Comparison of ENCODE assay signal across 19 cellular contexts in genomic region chr3:125440559-125440955, GRCh38.
DNase-seq lines count a peak whose midpoint lies in the region; ATAC-seq, FAIRE-seq and TF ChIP-seq lines count a peak whose summit lies in the region.
"Had no signal": no experiment of that assay in that cellular context is flagged by ENCODE, and none has a peak within 500 bp of the region (broad histone marks: within the 10 kb centered on the region; RNA-seq: fewer than 3 reads in every experiment).

No MANE protein-coding gene starts in this region.

- no peak overlapping the region for H3K4me3 ChIP-seq in Panc1 (ENCODE audit: low read depth in 2 of 2, low read length in 2 of 2)
- no peak overlapping the region for H3K4me3 ChIP-seq in hepatocyte
- no peak overlapping the region for H3K4me3 ChIP-seq in small intestine (ENCODE audit: low read depth in 1 of 2, low read length in 2 of 2)
- H3K4me3 ChIP-seq in lower leg skin (ENCODE audit: low read depth, poor library complexity, severe bottlenecking) = no peak overlapping the region
- H3K4me3 ChIP-seq: heart right ventricle, MG63, SJSA1, thoracic aorta had no signal

- H3K9me3 Mint-ChIP-seq in activated naive CD8-positive, alpha-beta T cell treated with anti-CD3 and anti-CD28 coated beads, Interleukin-2, amount 10 ng/mL, durations not matched to agents 7 days and 5 days = no peaks in the 10 kb centered on the region
- H3K9me3 Mint-ChIP-seq in activated naive CD8-positive, alpha-beta T cell treated with anti-CD3 and anti-CD28 coated beads for 36 hours = no peaks in the 10 kb centered on the region
- H3K9me3 Mint-ChIP-seq: activated CD4-positive, alpha-beta memory T cell treated with anti-CD3 and anti-CD28 coated beads, Interleukin-2, amount 10 ng/mL, durations not matched to agents 7 days and 5 days had no signal

- peaks cover 3% of the 10 kb centered on the region; the same call in 1 of the 2 replicates for H3K4me1 ChIP-seq in Panc1 (ENCODE audit: control insufficient read depth, insufficient read depth, low read length)
- peaks cover 14% of the 10 kb centered on the region for H3K4me1 ChIP-seq in hepatocyte (ENCODE audit: insufficient read depth)
- H3K4me1 ChIP-seq in small intestine (ENCODE audit: control insufficient read depth in 2 of 2, insufficient read depth in 1 of 2, low read depth in 1 of 2, low read length in 1 of 2) = peaks cover 2 to 10% of the 10 kb centered on the region in 2 donors

- in situ Hi-C loops in Panc1 (cut with HindIII; ENCODE audit: low pct_unique_long_range_greater_than_20kb, low sequenced_read_pairs) = no loop called here

- no peaks in the 10 kb centered on the region for H3K4me1 Mint-ChIP-seq in activated naive CD8-positive, alpha-beta T cell treated with anti-CD3 and anti-CD28 coated beads, Interleukin-2, amount 10 ng/mL, durations not matched to agents 7 days and 5 days
- no peaks in the 10 kb centered on the region for H3K4me1 Mint-ChIP-seq in activated naive CD8-positive, alpha-beta T cell treated with anti-CD3 and anti-CD28 coated beads for 36 hours
- H3K4me1 Mint-ChIP-seq: activated CD4-positive, alpha-beta memory T cell treated with anti-CD3 and anti-CD28 coated beads, Interleukin-2, amount 10 ng/mL, durations not matched to agents 7 days and 5 days had no signal

- H3K36me3 Mint-ChIP-seq in activated naive CD8-positive, alpha-beta T cell treated with anti-CD3 and anti-CD28 coated beads, Interleukin-2, amount 10 ng/mL, durations not matched to agents 7 days and 5 days = peaks cover 14% of the 10 kb centered on the region
- peaks cover 14% of the 10 kb centered on the region for H3K36me3 Mint-ChIP-seq in activated naive CD8-positive, alpha-beta T cell treated with anti-CD3 and anti-CD28 coated beads for 36 hours

- H3K9me3 ChIP-seq in Panc1 (ENCODE audit: control insufficient read depth, insufficient read depth, low read depth, low read length) = no peaks in the 10 kb centered on the region
- H3K9me3 ChIP-seq in hepatocyte (ENCODE audit: low read depth) = no peaks in the 10 kb centered on the region
- H3K9me3 ChIP-seq in small intestine (ENCODE audit: control insufficient read depth, low read depth) = no peaks in the 10 kb centered on the region
- H3K9me3 ChIP-seq: MG63, SJSA1 had no signal

- no peaks in the 10 kb centered on the region for H4K20me1 ChIP-seq in hepatocyte (ENCODE audit: insufficient read depth, poor library complexity, severe bottlenecking)

- no peaks in the 10 kb centered on the region for H3K79me2 ChIP-seq in hepatocyte

- H3K27ac Mint-ChIP-seq in activated naive CD8-positive, alpha-beta T cell treated with anti-CD3 and anti-CD28 coated beads, Interleukin-2, amount 10 ng/mL, durations not matched to agents 7 days and 5 days = no peak overlapping the region
- H3K27ac Mint-ChIP-seq in activated naive CD8-positive, alpha-beta T cell treated with anti-CD3 and anti-CD28 coated beads for 36 hours = no peak overlapping the region
- H3K27ac Mint-ChIP-seq: activated CD4-positive, alpha-beta memory T cell treated with anti-CD3 and anti-CD28 coated beads, Interleukin-2, amount 10 ng/mL, durations not matched to agents 7 days and 5 days had no signal

- peaks cover 4% of the 10 kb centered on the region for H3K27me3 Mint-ChIP-seq in activated naive CD8-positive, alpha-beta T cell treated with anti-CD3 and anti-CD28 coated beads, Interleukin-2, amount 10 ng/mL, durations not matched to agents 7 days and 5 days
- H3K27me3 Mint-ChIP-seq in activated naive CD8-positive, alpha-beta T cell treated with anti-CD3 and anti-CD28 coated beads for 36 hours = no peaks in the 10 kb centered on the region
- H3K27me3 Mint-ChIP-seq: activated CD4-positive, alpha-beta memory T cell treated with anti-CD3 and anti-CD28 coated beads, Interleukin-2, amount 10 ng/mL, durations not matched to agents 7 days and 5 days had no signal

- H3K27ac ChIP-seq in Panc1 (ENCODE audit: low read length) (no peak overlapping the region), hepatocyte (peak overlapping the region; percentile 82), small intestine (ENCODE audit: low read depth in 1 of 2, low read length in 1 of 2) (peak overlapping the region in 1 of 2 donors; percentile 42)
- H3K27ac ChIP-seq: heart right ventricle, SJSA1, thoracic aorta had no signal

- H3K9me2 ChIP-seq in hepatocyte (replicated peaks; ENCODE audit: insufficient read depth) = no peaks in the 10 kb centered on the region

- intact Hi-C loops in Panc1 (cut with micrococcal nuclease; ENCODE audit: unreplicated experiment) = no loop called here
- intact Hi-C loops in lower leg skin (cut with DNase I; ENCODE audit: low total_unique reads) = no loop called here

- POLR2A ChIA-PET in activated naive CD8-positive, alpha-beta T cell treated with anti-CD3 and anti-CD28 coated beads, Interleukin-2, amount 10 ng/mL, durations not matched to agents 7 days and 5 days (lab: Charles Lee) = interaction anchor here (0.6 to 1.0 kb wide), 3 partner anchors 68 to 179 kb away, joined by 3 to 4 read pairs (median 3); no protein-coding TSS in a partner anchor
- POLR2A ChIA-PET in Panc1 (lab: Charles Lee) = interaction anchor here (1.0 kb wide), 1 partner anchor 77 kb away, joined by 3 read pairs; no protein-coding TSS in a partner anchor

- WGBS in hepatocyte (ENCODE audit: low lambda C conversion rate, missing lambda C conversion rate) = 73% methylated on average over 3 of the region's 3 CpGs
- 34 to 65% (median 53%) methylated on average over 3 of the region's 3 CpGs for WGBS in small intestine, 3 donors
- WGBS in lower leg skin, 2 donors = 62 to 66% methylated on average over 2 to 3 of the region's 3 CpGs

- FAIRE-seq in small intestine (lab: Jason Lieb, UNC) = no peak
- FAIRE-seq: colon had no signal

- no peak overlapping the region for H2AFZ ChIP-seq in hepatocyte

- BruUV-seq in Panc1 (replicated peaks; lab: Mats Ljungman, UMichigan) = no TSS peak

- peak overlapping the region; percentile 53 for H3K4me2 ChIP-seq in hepatocyte

- ATAC-seq in activated naive CD8-positive, alpha-beta T cell treated with anti-CD3 and anti-CD28 coated beads, Interleukin-2, amount 10 ng/mL, durations not matched to agents 7 days and 5 days (ENCODE audit: low read depth) = peak; percentile 22
- ATAC-seq in Panc1 (peak; percentile 56; the same call in 1 of the 2 replicates), GM19351 (IDR thresholded peaks at IDR 0.05; ENCODE audit: unreplicated experiment) (no peak)
- ATAC-seq: naive thymus-derived CD4-positive, alpha-beta T cell had no signal

- H3K36me3 ChIP-seq in Panc1 (ENCODE audit: control insufficient read depth, insufficient read depth, low read length) (no peaks in the 10 kb centered on the region), hepatocyte (replicated peaks; ENCODE audit: insufficient read depth, low read depth) (no peaks in the 10 kb centered on the region), small intestine (ENCODE audit: control insufficient read depth in 2 of 2, insufficient read depth in 2 of 2, low read length in 2 of 2) (peaks cover 0 to 3% of the 10 kb centered on the region in 2 donors)
- H3K36me3 ChIP-seq: SJSA1, thoracic aorta had no signal

- CTCF ChIA-PET in Panc1 (lab: Charles Lee) = interaction anchor here (0.6 kb wide), 3 partner anchors 30 to 469 kb away, joined by 3 to 7 read pairs (median 3); no protein-coding TSS in a partner anchor

- no peak for TF ChIP-seq POLR2A in lower leg skin (IDR thresholded peaks at IDR 0.05)

- no peak for DNase-seq in activated naive CD8-positive, alpha-beta T cell treated with anti-CD3 and anti-CD28 coated beads, Interleukin-2, amount 10 ng/mL, durations not matched to agents 7 days and 5 days
- DNase-seq in activated naive CD8-positive, alpha-beta T cell treated with anti-CD3 and anti-CD28 coated beads for 36 hours = no peak
- DNase-seq in Panc1 (ENCODE audit: low read depth, low spot score) (no peak), hepatocyte (ENCODE audit: low spot score) (peak; percentile 73), small intestine (peak; percentile 92), SKM-1 (lab: John Stamatoyannopoulos, UW; ENCODE audit: unreplicated experiment) (no peak), lower leg skin (ENCODE audit: low spot score in 2 of 2) (no peak)
- DNase-seq: activated CD4-positive, alpha-beta memory T cell treated with anti-CD3 and anti-CD28 coated beads, Interleukin-2, amount 10 ng/mL, durations not matched to agents 7 days and 5 days; amniotic stem cell; COR-L47; heart right ventricle; MG63; naive thymus-derived CD4-positive, alpha-beta T cell; NCI-H1930; retina had no signal

- no peak overlapping the region for H3K4me3 Mint-ChIP-seq in activated naive CD8-positive, alpha-beta T cell treated with anti-CD3 and anti-CD28 coated beads, Interleukin-2, amount 10 ng/mL, durations not matched to agents 7 days and 5 days
- H3K4me3 Mint-ChIP-seq in activated naive CD8-positive, alpha-beta T cell treated with anti-CD3 and anti-CD28 coated beads for 36 hours = no peak overlapping the region
- H3K4me3 Mint-ChIP-seq: activated CD4-positive, alpha-beta memory T cell treated with anti-CD3 and anti-CD28 coated beads, Interleukin-2, amount 10 ng/mL, durations not matched to agents 7 days and 5 days; naive thymus-derived CD4-positive, alpha-beta T cell had no signal

- TF ChIP-seq CTCF in Panc1 (IDR thresholded peaks at IDR 0.05) = no peak
- no peak for TF ChIP-seq CTCF in hepatocyte (IDR thresholded peaks at IDR 0.05; ENCODE audit: poor library complexity)
- no peak for TF ChIP-seq CTCF in lower leg skin (IDR thresholded peaks at IDR 0.05)

- no peaks in the 10 kb centered on the region for H3K27me3 ChIP-seq in Panc1 (ENCODE audit: control insufficient read depth, insufficient read depth, low read length)
- no peaks in the 10 kb centered on the region for H3K27me3 ChIP-seq in hepatocyte
- H3K27me3 ChIP-seq in small intestine (ENCODE audit: control insufficient read depth in 2 of 2, insufficient read depth in 2 of 2, low read length in 2 of 2) = no peaks in the 10 kb centered on the region
- H3K27me3 ChIP-seq: heart right ventricle, MG63, SJSA1 had no signal

Comparison
In these comparisons a context has a peak if more than half of its experiments do, and no peak if none do; other contexts are left out.
1. DNase-seq: peak in hepatocyte (single experiment) and small intestine (single experiment); none in activated naive CD8-positive, alpha-beta T cell treated with anti-CD3 and anti-CD28 coated beads, Interleukin-2, amount 10 ng/mL, durations not matched to agents 7 days and 5 days (single experiment), activated naive CD8-positive, alpha-beta T cell treated with anti-CD3 and anti-CD28 coated beads for 36 hours (single experiment), Panc1 (single experiment), SKM-1 (single experiment) and lower leg skin (0 of 2).